37 cellular contexts compared by ENCODE assay signal in the genomic region with DNA sequence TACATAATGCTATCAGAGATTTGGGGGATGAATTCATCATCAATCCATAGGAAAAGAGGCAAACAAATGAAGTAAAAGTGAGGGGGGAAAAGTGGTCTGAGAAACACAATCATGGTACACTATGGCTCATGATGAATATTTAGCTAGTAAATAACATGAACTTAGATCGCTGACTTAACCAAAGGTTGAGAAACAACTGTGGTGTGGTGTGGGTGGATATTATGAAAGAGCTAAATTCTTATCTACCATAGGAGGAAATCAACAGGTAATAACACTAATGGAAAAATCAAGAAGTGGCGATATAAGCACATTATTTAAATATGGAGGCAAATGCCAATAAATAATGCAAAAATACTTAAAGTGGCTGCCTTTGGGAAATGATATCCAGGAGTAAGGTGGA. TPM values are rescaled to one million over a fixed set of nuclear protein-coding genes. Genes with fewer than 3 reads are reported as not detected.
"Had no signal": no experiment of that assay in that cellular context is flagged by ENCODE, and none has a peak within 500 bp of the region (broad histone marks: within the 10 kb centered on the region; RNA-seq: fewer than 3 reads in every experiment).

No MANE protein-coding gene starts in this region.

- H3K27me3 ChIP-seq: ascending aorta, cardiac muscle cell, MG63 had no signal

- H3K9me3 Mint-ChIP-seq: activated naive CD8-positive, alpha-beta T cell treated with anti-CD3 and anti-CD28 coated beads for 36 hours; activated T-cell treated with anti-CD3 and anti-CD28 coated beads, Interleukin-2, amount 50 U/mL, for 72 hours; activated T-helper 17 cell treated with anti-CD3 and anti-CD28 coated beads, Interleukin-2, amount 50 U/mL, for 72 hours had no signal

- DNase-seq: activated CD4-positive, alpha-beta memory T cell treated with anti-CD3 and anti-CD28 coated beads, Interleukin-2, amount 10 ng/mL, durations not matched to agents 7 days and 5 days; activated CD4-positive, alpha-beta T cell treated with anti-CD3 and anti-CD28 coated beads for 1 hour; activated CD4-positive, alpha-beta T cell treated with anti-CD3 and anti-CD28 coated beads for 48 hours; activated CD4-positive, CD25-positive, alpha-beta regulatory T cell; activated CD8-positive, alpha-beta memory T cell treated with anti-CD3 and anti-CD28 coated beads for 24 hours; activated CD8-positive, alpha-beta memory T cell treated with anti-CD3 and anti-CD28 coated beads, Interleukin-2, amount 10 ng/mL, durations not matched to agents 7 days and 5 days; activated CD8-positive, alpha-beta memory T cell treated with anti-CD3 and anti-CD28 coated beads, Interleukin-2, amount 50 U/mL, for 48 hours; activated effector memory CD4-positive, alpha-beta T cell treated with anti-CD3 and anti-CD28 coated beads, Interleukin-2, amount 50 U/mL, for 16 hours; activated naive CD4-positive, alpha-beta T cell; activated naive CD4-positive, alpha-beta T cell treated with anti-CD3 and anti-CD28 coated beads, Interleukin-2, amount 50 U/mL, for 16 hours; activated naive CD8-positive, alpha-beta T cell treated with anti-CD3 and anti-CD28 coated beads for 36 hours; activated T-cell treated with anti-CD3 and anti-CD28 coated beads, Interleukin-2, amount 50 U/mL, for 72 hours; amygdala; Kasumi-1; KG1; MG63; NCI-H1048; NCI-H1105 treated with DMSO at 0.1 percent for 48 hours; NCI-H1436; NCI-H1694; NCI-H1930; NCI-H510A; NCI-H526; NCI-H748 treated with DMSO at 0.1 percent for 48 hours; NK-92 treated with Interleukin-12 subunit alpha and Interleukin-12 subunit beta, amount 100 ng/mL, for 24 hours; OCI-M1; Right ventricle myocardium superior; SW 1271; T-helper 1 cell; T1000; WERI-Rb-1 had no signal

- H3K36me3 ChIP-seq: cardiac muscle cell had no signal

- H3K4me1 ChIP-seq: ascending aorta had no signal

- H3K4me3 Mint-ChIP-seq: activated CD4-positive, alpha-beta memory T cell treated with anti-CD3 and anti-CD28 coated beads, Interleukin-2, amount 10 ng/mL, durations not matched to agents 7 days and 5 days; activated CD8-positive, alpha-beta memory T cell treated with anti-CD3 and anti-CD28 coated beads, Interleukin-2, amount 10 ng/mL, durations not matched to agents 7 days and 5 days; activated naive CD8-positive, alpha-beta T cell treated with anti-CD3 and anti-CD28 coated beads for 36 hours; activated T-cell treated with anti-CD3 and anti-CD28 coated beads, Interleukin-2, amount 50 U/mL, for 72 hours; activated T-helper 17 cell treated with anti-CD3 and anti-CD28 coated beads, Interleukin-2, amount 50 U/mL, for 72 hours; central memory CD8-positive, alpha-beta T cell had no signal

- H3K9me3 ChIP-seq: ascending aorta had no signal

- H3K27ac ChIP-seq: ascending aorta, cardiac muscle cell, WERI-Rb-1 had no signal

- H3K4me3 ChIP-seq: ascending aorta, cardiac muscle cell, MG63 had no signal

- H3K27ac Mint-ChIP-seq: activated CD4-positive, alpha-beta memory T cell treated with anti-CD3 and anti-CD28 coated beads, Interleukin-2, amount 10 ng/mL, durations not matched to agents 7 days and 5 days; activated CD8-positive, alpha-beta memory T cell treated with anti-CD3 and anti-CD28 coated beads, Interleukin-2, amount 10 ng/mL, durations not matched to agents 7 days and 5 days; activated naive CD8-positive, alpha-beta T cell treated with anti-CD3 and anti-CD28 coated beads for 36 hours; activated T-cell treated with anti-CD3 and anti-CD28 coated beads, Interleukin-2, amount 50 U/mL, for 72 hours; activated T-helper 17 cell treated with anti-CD3 and anti-CD28 coated beads, Interleukin-2, amount 50 U/mL, for 72 hours had no signal

- H3K27me3 Mint-ChIP-seq: activated CD4-positive, alpha-beta memory T cell treated with anti-CD3 and anti-CD28 coated beads, Interleukin-2, amount 10 ng/mL, durations not matched to agents 7 days and 5 days; activated CD8-positive, alpha-beta memory T cell treated with anti-CD3 and anti-CD28 coated beads, Interleukin-2, amount 10 ng/mL, durations not matched to agents 7 days and 5 days; activated naive CD8-positive, alpha-beta T cell treated with anti-CD3 and anti-CD28 coated beads for 36 hours; activated T-helper 17 cell treated with anti-CD3 and anti-CD28 coated beads, Interleukin-2, amount 50 U/mL, for 72 hours; central memory CD8-positive, alpha-beta T cell had no signal

RNA-seq across cellular contexts. Expression of gene C2orf78, which starts 34.7 kb away (rescaled TPM):
- total RNA-seq: activated CD4-positive, alpha-beta memory T cell treated with anti-CD3 and anti-CD28 coated beads, Interleukin-2, amount 10 ng/mL, durations not matched to agents 7 days and 5 days; activated CD8-positive, alpha-beta memory T cell treated with anti-CD3 and anti-CD28 coated beads, Interleukin-2, amount 10 ng/mL, durations not matched to agents 7 days and 5 days; activated naive CD8-positive, alpha-beta T cell treated with anti-CD3 and anti-CD28 coated beads for 36 hours; activated T-cell treated with anti-CD3 and anti-CD28 coated beads, Interleukin-2, amount 50 U/mL, for 72 hours; ascending aorta; chondrocyte; Right ventricle myocardium superior; T-helper 2 cell treated with Interferon-gamma antibody and Interleukin-4, amounts not matched to agents 100 ng/mL and 5 ng/mL, for 36 hours had no signal
- polyA plus RNA-seq: cardiac muscle cell had no signal
